In the genomic region with DNA sequence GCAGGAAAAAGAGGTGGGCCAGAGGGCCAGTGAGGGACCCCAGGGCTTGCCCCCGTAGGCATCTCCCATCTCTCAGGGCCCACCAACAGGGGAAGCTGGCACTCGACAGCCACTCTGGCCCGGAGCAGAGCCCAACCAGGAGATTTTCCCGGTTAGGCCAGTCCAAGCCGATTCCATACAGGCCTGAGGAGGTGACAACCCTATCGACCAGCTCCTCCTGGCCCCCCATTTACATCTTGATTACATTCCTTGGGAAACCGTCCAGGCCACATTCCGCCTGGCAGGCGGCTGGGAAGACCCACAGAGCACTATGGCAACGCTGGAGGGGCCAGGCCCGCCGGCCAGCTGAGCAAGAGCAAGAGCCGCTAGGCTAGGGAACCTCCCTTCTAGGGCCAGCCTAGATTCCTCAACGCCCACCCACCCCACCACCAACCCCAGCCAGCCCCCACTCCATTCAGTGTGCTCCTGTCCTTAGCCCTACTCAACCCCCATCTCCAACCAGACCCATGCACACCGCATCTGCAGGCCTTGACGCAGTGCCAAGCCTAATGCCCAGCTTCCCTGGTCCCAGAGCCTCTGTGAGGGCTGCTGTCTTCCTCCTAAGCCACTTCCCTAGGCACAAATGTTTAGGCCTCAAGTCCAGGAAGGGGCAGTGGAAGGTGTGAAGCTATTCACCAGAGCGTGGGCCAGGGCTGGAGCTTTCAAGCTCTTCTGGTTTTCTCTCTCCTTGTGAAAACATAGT, we compare ENCODE assay signal across 10 cellular contexts.
DNase-seq lines count a peak whose midpoint lies in the region; ATAC-seq, FAIRE-seq and TF ChIP-seq lines count a peak whose summit lies in the region.
"Had no signal": no experiment of that assay in that cellular context is flagged by ENCODE, and none has a peak within 500 bp of the region (broad histone marks: within the 10 kb centered on the region; RNA-seq: fewer than 3 reads in every experiment).

No MANE protein-coding gene starts in this region.

- no peaks in the 10 kb centered on the region for H3K36me3 Mint-ChIP-seq in stimulated activated memory B cell treated with anti-CD40 and anti-IgM and Interleukin-4, amounts not matched to agents 10 μg/mL and 1 μg/mL and 100 μg/mL, for 72 hours

- no peak for TF ChIP-seq EP300 in HepG2 (IDR thresholded peaks at IDR 0.05; ENCODE audit: low read depth in 2 of 2, low read length in 2 of 2)
- TF ChIP-seq EP300 in HepG2 (CRISPR knock-in tag; IDR thresholded peaks at IDR 0.05; ENCODE audit: borderline replicate concordance): no peak

- 17% methylated on average over 1 of the region's 17 CpGs for WGBS in HepG2 (ENCODE audit: low lambda C conversion rate)

- TF ChIP-seq CTCF in HepG2 (CRISPR knock-in tag; IDR thresholded peaks at IDR 0.05) (no peak), upper lobe of right lung (IDR thresholded peaks at IDR 0.05) (no peak)

- peaks cover 13% of the 10 kb centered on the region for H3K27me3 Mint-ChIP-seq in stimulated activated memory B cell treated with anti-CD40 and anti-IgM and Interleukin-4, amounts not matched to agents 10 μg/mL and 1 μg/mL and 100 μg/mL, for 72 hours
- H3K27me3 Mint-ChIP-seq: dendritic cell treated with granulocyte-macrophage colony-stimulating factor and Interleukin-4, amounts not matched to agents 40 ng/mL and 50 ng/mL, for 4 days had no signal

- in situ Hi-C loops in HepG2 (cut with HindIII; ENCODE audit: extremely low pct_ligation_motif_present, low pct_unique_long_range_greater_than_20kb): no loop called here

- BruUV-seq in HepG2 (replicated peaks; lab: Mats Ljungman, UMichigan): no TSS peak

- no peak for TF ChIP-seq POLR2A in HepG2 (IDR thresholded peaks at IDR 0.05; ENCODE audit: insufficient read depth in 1 of 2, low read depth in 2 of 2, low read length in 2 of 2)

- DNase-seq in dedifferentiated amniotic fluid mesenchymal stem cell (ENCODE audit: extremely low spot score): peak; percentile 34
- DNase-seq in HepG2 (ENCODE audit: low spot score): no peak
- no peak for DNase-seq in upper lobe of right lung
- DNase-seq: NCI-H1694 treated with DMSO at 0.1 percent for 48 hours had no signal

- ATAC-seq in HepG2 (peak; percentile 74), upper lobe of right lung (peak; percentile 62), HG03097 (IDR thresholded peaks at IDR 0.05; ENCODE audit: low FRiP score, unreplicated experiment) (no peak), GM18517 (IDR thresholded peaks at IDR 0.05; ENCODE audit: unreplicated experiment) (no peak)
- no peak for ATAC-seq in stimulated activated memory B cell treated with anti-CD40 and anti-IgM and Interleukin-4, amounts not matched to agents 10 μg/mL and 1 μg/mL and 100 μg/mL, for 72 hours

- peaks cover 5% of the 10 kb centered on the region; the same call in 1 of the 2 replicates for H3K27me3 ChIP-seq in HUES6 (ENCODE audit: control insufficient read depth, insufficient read depth, low read length)
- no peaks in the 10 kb centered on the region for H3K27me3 ChIP-seq in HepG2 (ENCODE audit: control insufficient read depth in 1 of 2, insufficient read depth in 2 of 2, low read length in 2 of 2)
- H3K27me3 ChIP-seq in upper lobe of right lung: no peaks in the 10 kb centered on the region
- H3K27me3 ChIP-seq: neutrophil had no signal

- FAIRE-seq in HepG2 (lab: Jason Lieb, UNC): no peak

- no peaks in the 10 kb centered on the region for H3K4me1 Mint-ChIP-seq in stimulated activated memory B cell treated with anti-CD40 and anti-IgM and Interleukin-4, amounts not matched to agents 10 μg/mL and 1 μg/mL and 100 μg/mL, for 72 hours

- peaks cover 5% of the 10 kb centered on the region for H3K9me3 ChIP-seq in HUES6 (ENCODE audit: control insufficient read depth, insufficient read depth, low read depth, low read length)
- H3K9me3 ChIP-seq in HepG2 (ENCODE audit: low read length): no peaks in the 10 kb centered on the region
- H3K9me3 ChIP-seq in upper lobe of right lung: no peaks in the 10 kb centered on the region
- H3K9me3 ChIP-seq: neutrophil had no signal

- H3K36me3 ChIP-seq in HUES6 (ENCODE audit: control insufficient read depth, insufficient read depth, low read length) (no peaks in the 10 kb centered on the region), HepG2 (replicated peaks in 1 of 2; ENCODE audit: control insufficient read depth in 1 of 2, insufficient read depth in 2 of 2, low read length in 2 of 2) (no peaks in the 10 kb centered on the region), upper lobe of right lung (no peaks in the 10 kb centered on the region)
- H3K36me3 ChIP-seq: neutrophil had no signal

- peak overlapping the region; percentile 39; the same call in 1 of the 2 replicates for H3K27ac ChIP-seq in HUES6 (ENCODE audit: low read depth, low read length)
- no peak overlapping the region for H3K27ac ChIP-seq in HepG2 (ENCODE audit: extremely low read length, insufficient read depth, low read length)
- H3K27ac ChIP-seq in upper lobe of right lung: peak overlapping the region; percentile 6
- H3K27ac ChIP-seq: neutrophil had no signal

- intact Hi-C loops in HepG2 (cut with micrococcal nuclease; ENCODE audit: unreplicated experiment) (no loop called here), upper lobe of right lung (cut with DNase I) (no loop called here)

- CTCF ChIA-PET in HepG2 (lab: Yijun Ruan, JAX; ENCODE audit: low intra/inter-chr PET ratio, low total read pairs): no interaction called here

- H3K27ac Mint-ChIP-seq in stimulated activated memory B cell treated with anti-CD40 and anti-IgM and Interleukin-4, amounts not matched to agents 10 μg/mL and 1 μg/mL and 100 μg/mL, for 72 hours: no peak overlapping the region
- H3K27ac Mint-ChIP-seq: dendritic cell treated with granulocyte-macrophage colony-stimulating factor and Interleukin-4, amounts not matched to agents 40 ng/mL and 50 ng/mL, for 4 days had no signal

- peak overlapping the region; percentile 56 for H3K9ac ChIP-seq in HUES6 (ENCODE audit: low read length)
- no peak overlapping the region for H3K9ac ChIP-seq in HepG2 (ENCODE audit: insufficient read depth, low read depth, low read length)

- H3K4me3 ChIP-seq in HUES6 (ENCODE audit: low read depth, low read length) (peak overlapping the region; percentile 26; the same call in 1 of the 2 replicates), HepG2 (replicated peaks in 1 of 3; ENCODE audit: insufficient read depth in 1 of 3, low read depth in 2 of 3, low read length in 3 of 3) (no peak overlapping the region), upper lobe of right lung (no peak overlapping the region)

- no peaks in the 10 kb centered on the region for H3K79me2 ChIP-seq in HepG2 (ENCODE audit: insufficient read depth, low read length)

- no peak for TF ChIP-seq RAD21 in HepG2 (CRISPR knock-in tag; IDR thresholded peaks at IDR 0.05)

- no peaks in the 10 kb centered on the region for H4K20me1 ChIP-seq in HepG2 (ENCODE audit: insufficient read depth, low read length)

- H3K9me3 Mint-ChIP-seq in stimulated activated memory B cell treated with anti-CD40 and anti-IgM and Interleukin-4, amounts not matched to agents 10 μg/mL and 1 μg/mL and 100 μg/mL, for 72 hours: no peaks in the 10 kb centered on the region
- H3K9me3 Mint-ChIP-seq: dendritic cell treated with granulocyte-macrophage colony-stimulating factor and Interleukin-4, amounts not matched to agents 40 ng/mL and 50 ng/mL, for 4 days had no signal

- H3K4me1 ChIP-seq in HUES6 (ENCODE audit: control insufficient read depth, insufficient read depth, low read length) (peaks cover 30% of the 10 kb centered on the region), HepG2 (ENCODE audit: insufficient read depth, low read length) (no peaks in the 10 kb centered on the region), upper lobe of right lung (no peaks in the 10 kb centered on the region)

- H3K4me3 Mint-ChIP-seq in stimulated activated memory B cell treated with anti-CD40 and anti-IgM and Interleukin-4, amounts not matched to agents 10 μg/mL and 1 μg/mL and 100 μg/mL, for 72 hours: no peak overlapping the region
- H3K4me3 Mint-ChIP-seq: dendritic cell treated with granulocyte-macrophage colony-stimulating factor and Interleukin-4, amounts not matched to agents 40 ng/mL and 50 ng/mL, for 4 days had no signal

- H3K4me2 ChIP-seq in HepG2 (ENCODE audit: low read depth, low read length): no peak overlapping the region

- no peak overlapping the region for H2AFZ ChIP-seq in HepG2 (ENCODE audit: low read length)

- POLR2A ChIA-PET in HepG2 (lab: Yijun Ruan, JAX): no interaction called here

TF ChIP-seq in HepG2, 621 proteins besides CTCF, POLR2A, EP300 and RAD21 (continues in another document):
- TF ChIP-seq SATB2 (CRISPR knock-in tag; IDR thresholded peaks at IDR 0.05): no peak

Comparison
In these comparisons a context has a peak if more than half of its experiments do, and no peak if none do; other contexts are left out.
1. ATAC-seq: peak in HepG2 (single experiment) and upper lobe of right lung (single experiment); none in HG03097 (single experiment), stimulated activated memory B cell treated with anti-CD40 and anti-IgM and Interleukin-4, amounts not matched to agents 10 μg/mL and 1 μg/mL and 100 μg/mL, for 72 hours (single experiment) and GM18517 (single experiment).